8 cellular contexts compared by ENCODE assay signal in the genomic region with DNA sequence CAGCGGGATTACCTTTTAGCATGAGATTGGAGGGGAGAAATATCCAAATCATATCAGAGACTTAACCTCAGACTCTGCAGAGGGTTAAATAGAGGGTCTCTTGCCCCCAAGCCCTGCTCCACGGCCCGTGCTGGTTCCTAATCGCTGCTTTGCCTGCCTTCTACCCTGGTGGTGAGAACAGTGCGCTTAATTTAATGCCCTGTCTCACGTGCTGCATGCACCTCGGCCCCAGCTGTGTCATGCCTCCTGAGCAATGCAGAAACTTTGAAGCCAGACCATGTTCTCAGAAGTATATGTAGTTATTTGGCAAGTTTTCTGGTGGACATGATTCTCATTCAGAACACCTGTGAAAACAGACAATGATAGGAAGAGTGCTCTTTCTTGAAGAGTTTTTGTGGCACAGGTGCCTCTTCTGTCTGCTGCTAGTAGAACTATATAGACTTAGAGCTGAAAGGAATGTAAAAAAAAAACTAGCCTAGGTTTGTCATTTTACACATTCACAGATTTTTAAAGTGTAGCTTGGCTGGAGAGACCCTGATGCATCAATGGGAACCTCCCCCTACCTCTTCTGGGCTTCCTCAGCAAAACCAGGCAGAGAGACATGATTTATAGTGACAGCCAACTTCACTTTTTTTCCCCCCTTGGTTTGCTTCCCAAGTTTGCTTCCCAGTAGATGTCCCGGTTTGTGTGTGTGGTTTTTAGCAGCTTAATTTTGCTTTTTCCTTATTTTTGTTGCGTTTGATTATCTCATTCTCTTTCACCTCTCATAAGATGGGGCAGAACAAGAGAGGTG. TPM values are rescaled to one million over a fixed set of nuclear protein-coding genes. Genes with fewer than 3 reads are reported as not detected.
DNase-seq lines count a peak whose midpoint lies in the region; ATAC-seq and TF ChIP-seq lines count a peak whose summit lies in the region.

No MANE protein-coding gene starts in this region.

- H2AFZ ChIP-seq in parathyroid adenoma = no peak overlapping the region

- H3K4me3 Mint-ChIP-seq in effector memory CD8-positive, alpha-beta T cell = peak overlapping the region; percentile 87 to 96

- H3K36me3 ChIP-seq in parathyroid adenoma (ENCODE audit: control insufficient read depth, insufficient read depth, low read length) = no peaks in the 10 kb centered on the region

- H3K27me3 ChIP-seq in parathyroid adenoma (ENCODE audit: control insufficient read depth, insufficient read depth, low read length) = no peaks in the 10 kb centered on the region

- H3K27ac ChIP-seq in parathyroid adenoma = no peak overlapping the region

- H3K4me2 ChIP-seq in parathyroid adenoma (ENCODE audit: low read length) = peak overlapping the region; percentile 76

- no peaks in the 10 kb centered on the region for H3K9me3 Mint-ChIP-seq in effector memory CD8-positive, alpha-beta T cell

- no peaks in the 10 kb centered on the region for H3K9me3 ChIP-seq in parathyroid adenoma (ENCODE audit: control insufficient read depth, low read length)

- TF ChIP-seq CTCF in GM12865 (IDR thresholded peaks at IDR 0.05; ENCODE audit: insufficient read depth, low read depth, low read length, missing control alignments) = peak; percentile 25
- TF ChIP-seq CTCF in parathyroid adenoma (IDR thresholded peaks at IDR 0.05) = no peak

- peaks cover 9% of the 10 kb centered on the region for H3K4me1 ChIP-seq in parathyroid adenoma

- H3K79me2 ChIP-seq in parathyroid adenoma = peaks cover 34% of the 10 kb centered on the region

- no peak overlapping the region for H3K9ac ChIP-seq in parathyroid adenoma

- peak; percentile 29 for ATAC-seq in GM21423 (IDR thresholded peaks at IDR 0.05; ENCODE audit: unreplicated experiment)
- peak; percentile 26 for ATAC-seq in effector memory CD8-positive, alpha-beta T cell (replicated peaks)

- peak; percentile 85 for DNase-seq in GM12865 (ENCODE audit: low read depth)
- peak; percentile 53 for DNase-seq in HT1080 (ENCODE audit: low read depth)
- peak; percentile 28 for DNase-seq in activated CD4-positive, alpha-beta T cell treated with anti-CD3 and anti-CD28 coated beads for 1 hour
- DNase-seq in effector memory CD8-positive, alpha-beta T cell = peak; percentile 45 to 54 (median 49)
- no peak for DNase-seq in NCI-H187 treated with DMSO at 0.1 percent for 48 hours (lab: John Stamatoyannopoulos, UW)
- no peak for DNase-seq in NCI-H1048 (lab: John Stamatoyannopoulos, UW)

- peak overlapping the region; percentile 94 to 97 for H3K27ac Mint-ChIP-seq in effector memory CD8-positive, alpha-beta T cell

- peaks cover 23% of the 10 kb centered on the region for H3K36me3 Mint-ChIP-seq in effector memory CD8-positive, alpha-beta T cell (ENCODE audit: insufficient read depth)

- peaks cover 46 to 64% of the 10 kb centered on the region in 2 donors for H3K4me1 Mint-ChIP-seq in effector memory CD8-positive, alpha-beta T cell (ENCODE audit: low read depth in 2 of 2)

- H3K27me3 Mint-ChIP-seq in effector memory CD8-positive, alpha-beta T cell = no peaks in the 10 kb centered on the region

- H3K4me3 ChIP-seq in GM12865 (ENCODE audit: low read depth, low read length) (peak overlapping the region; percentile 66), parathyroid adenoma (ENCODE audit: low read depth, low read length) (no peak overlapping the region)

RNA-seq across cellular contexts. Expression of gene OTULIN, which starts 1.6 kb away (rescaled TPM):
- 27.9 and 33.2 TPM in 2 replicates for total RNA-seq in HT1080 (2014; rRNA removed; shearing (Covaris generic))
- 14.4 and 17.5 TPM in 2 replicates for polyA plus RNA-seq in HT1080 (2015; cell fraction: cytosol; rRNA removed)
- 20.7 and 25.2 TPM in 2 replicates for polyA plus RNA-seq in HT1080 (2015; cell fraction: nucleus; rRNA removed)

Comparison
In these comparisons a context has a peak if more than half of its experiments do, and no peak if none do; other contexts are left out.
1. DNase-seq: peak in GM12865 (single experiment), HT1080 (single experiment), activated CD4-positive, alpha-beta T cell treated with anti-CD3 and anti-CD28 coated beads for 1 hour (single experiment) and effector memory CD8-positive, alpha-beta T cell (3 of 3); none in NCI-H187 treated with DMSO at 0.1 percent for 48 hours (single experiment) and NCI-H1048 (single experiment).